ENCODE assay signal across 22 cellular contexts in the genomic region with DNA sequence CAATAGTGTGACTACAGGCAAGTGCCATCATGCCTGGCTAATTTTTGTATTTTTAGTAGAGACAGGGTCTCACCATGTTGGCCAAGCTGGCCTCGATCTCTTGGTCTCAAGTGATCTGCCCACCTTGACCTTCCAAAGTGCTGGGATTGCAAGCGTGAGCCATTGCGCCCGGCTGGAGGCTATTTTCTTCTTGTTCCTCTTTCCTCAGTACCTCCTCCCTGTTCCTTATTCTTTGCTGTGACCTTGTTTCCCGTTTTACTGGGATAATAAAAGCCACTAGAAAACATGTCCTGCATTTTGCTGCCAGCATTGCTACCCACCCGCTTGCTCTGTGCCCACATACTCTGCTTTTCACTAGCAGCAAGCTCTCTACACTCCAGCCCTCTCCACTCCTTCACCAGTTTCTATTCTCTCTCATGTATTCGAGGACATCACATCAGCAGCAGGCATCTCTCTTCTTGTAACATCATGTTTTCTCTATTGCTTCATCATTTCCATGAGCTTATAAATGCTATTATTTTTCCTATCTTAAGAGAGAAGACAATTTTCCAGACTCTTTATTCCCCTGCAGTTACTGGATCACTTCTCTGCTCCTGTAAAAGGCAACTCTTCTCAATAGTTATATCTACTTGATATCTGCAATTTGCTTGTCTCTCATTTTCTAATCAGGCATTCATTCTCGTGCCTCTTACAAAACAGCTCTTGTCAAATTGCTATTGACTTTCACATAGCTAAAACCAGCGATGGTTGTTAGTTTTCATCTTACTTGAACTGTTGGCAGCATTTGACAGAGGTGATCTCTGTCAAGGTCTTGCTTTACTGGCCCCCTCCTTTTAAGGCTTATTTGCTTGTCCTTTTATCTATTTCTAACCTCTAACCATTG. TPM values are rescaled to one million over a fixed set of nuclear protein-coding genes. Genes with fewer than 3 reads are reported as not detected.
DNase-seq lines count a peak whose midpoint lies in the region; ATAC-seq and TF ChIP-seq lines count a peak whose summit lies in the region.
"Had no signal": no experiment of that assay in that cellular context is flagged by ENCODE, and none has a peak within 500 bp of the region (broad histone marks: within the 10 kb centered on the region; RNA-seq: fewer than 3 reads in every experiment).

No MANE protein-coding gene starts in this region.

- H2BK12ac ChIP-seq in trophoblast cell (ENCODE audit: low read length): no peak overlapping the region

- no peak overlapping the region for H3K18ac ChIP-seq in trophoblast cell (ENCODE audit: low read length)

- DNase-seq in Right ventricle myocardium superior (peak; percentile 40), left ventricle myocardium superior (no peak), OCI-M1 (lab: John Stamatoyannopoulos, UW) (peak; percentile 18), inferior parietal cortex (ENCODE audit: extremely low spot score) (peak; percentile 27), trophoblast cell (no peak), activated T-cell treated with anti-CD3 and anti-CD28 coated beads for 4 hours (no peak), GM20000 (ENCODE audit: low spot score) (no peak)
- DNase-seq: IMR-90, Karpas-422, MG63, NCI-H1436, NCI-H1930, NCI-H526, PC-3, RPMI8226, SJCRH30, SW 1271, T-helper 2 cell had no signal

- H3K4me3 ChIP-seq in trophoblast cell (ENCODE audit: low read depth, low read length): no peak overlapping the region
- H3K4me3 ChIP-seq: A549, BLaER1, HAP-1, MG63, SJCRH30 had no signal

- ATAC-seq in Right ventricle myocardium superior (ENCODE audit: poor library complexity): no peak
- ATAC-seq in left ventricle myocardium superior: no peak
- ATAC-seq in GM18867 (IDR thresholded peaks at IDR 0.05; ENCODE audit: unreplicated experiment): no peak
- ATAC-seq: A549, PC-3 had no signal

- H3K27ac ChIP-seq in trophoblast cell (ENCODE audit: low read depth, low read length): no peak overlapping the region
- H3K27ac ChIP-seq: A549, BLaER1, SJCRH30 had no signal

- no peaks in the 10 kb centered on the region for H3K36me3 ChIP-seq in trophoblast cell (ENCODE audit: control insufficient read depth in 1 of 2, insufficient read depth in 2 of 2, low read length in 2 of 2)
- H3K36me3 ChIP-seq: BLaER1, HAP-1, MG63, SJCRH30 had no signal

- no peak overlapping the region for H2AFZ ChIP-seq in trophoblast cell (ENCODE audit: insufficient read depth, low read length, poor library complexity)

- H3K4me1 ChIP-seq in trophoblast cell (ENCODE audit: control insufficient read depth in 1 of 2, insufficient read depth in 2 of 2, low read length in 2 of 2): no peaks in the 10 kb centered on the region
- H3K4me1 ChIP-seq: A549, BLaER1, HAP-1 had no signal

- no peak overlapping the region for H3K9ac ChIP-seq in trophoblast cell (ENCODE audit: low read length)
- H3K9ac ChIP-seq: BLaER1 had no signal

- H2BK120ac ChIP-seq in trophoblast cell (ENCODE audit: insufficient read depth, low read length, poor library complexity): no peak overlapping the region

- H2AK5ac ChIP-seq in trophoblast cell (ENCODE audit: low read length): no peak overlapping the region

- no peaks in the 10 kb centered on the region for H3K79me2 ChIP-seq in trophoblast cell (ENCODE audit: control insufficient read depth, insufficient read depth, low read length, poor library complexity)

- H4K12ac ChIP-seq in trophoblast cell (ENCODE audit: low read depth, low read length): no peak overlapping the region

- WGBS in trophoblast cell (ENCODE audit: extremely low coverage, insufficient coverage, insufficient read length): no CpG with 5 or more reads among the region's 9 CpGs

- H3K4me2 ChIP-seq in trophoblast cell (ENCODE audit: low read length): no peak overlapping the region
- H3K4me2 ChIP-seq: A549, BLaER1 had no signal

- no peak overlapping the region for H4K91ac ChIP-seq in trophoblast cell (ENCODE audit: low read depth, low read length)

- TF ChIP-seq CTCF in GM20000 (IDR thresholded peaks at IDR 0.05; ENCODE audit: extremely low read depth, missing control alignments): no peak

- intact Hi-C loops in Right ventricle myocardium superior (cut with DNase I) (no loop called here), left ventricle myocardium superior (cut with micrococcal nuclease) (no loop called here)

- no peaks in the 10 kb centered on the region for H3K27me3 ChIP-seq in trophoblast cell (ENCODE audit: insufficient read depth, low read length)
- H3K27me3 ChIP-seq: BLaER1, MG63, SJCRH30 had no signal

- H3K4ac ChIP-seq in trophoblast cell (ENCODE audit: low read depth, low read length): no peak overlapping the region

- H3K23ac ChIP-seq in trophoblast cell (ENCODE audit: low read length): no peak overlapping the region

- no peak overlapping the region for H2BK5ac ChIP-seq in trophoblast cell (ENCODE audit: low read depth, low read length, poor library complexity)

- H3K79me1 ChIP-seq in trophoblast cell (ENCODE audit: low read length): no peaks in the 10 kb centered on the region

- no peak overlapping the region for H3K14ac ChIP-seq in trophoblast cell (ENCODE audit: low read length)

- H4K8ac ChIP-seq in trophoblast cell (ENCODE audit: low read depth, low read length): no peak overlapping the region

- no peaks in the 10 kb centered on the region for H3K9me3 ChIP-seq in trophoblast cell (ENCODE audit: insufficient read depth, low read depth, low read length)
- H3K9me3 ChIP-seq: A549, BLaER1, HAP-1, SJCRH30 had no signal

RNA-seq across cellular contexts. Expression of a gene that starts 34.5 kb away (rescaled TPM):
- 6.3 TPM for total RNA-seq in Right ventricle myocardium superior
- total RNA-seq in left ventricle myocardium superior: 6.7 TPM
- polyA plus RNA-seq in trophoblast cell (2013): 55.9 and 57.7 TPM in 2 replicates

Comparison
In these comparisons a context has a peak if more than half of its experiments do, and no peak if none do; other contexts are left out.
1. DNase-seq: peak in Right ventricle myocardium superior (single experiment), OCI-M1 (single experiment) and inferior parietal cortex (single experiment); none in left ventricle myocardium superior (single experiment), trophoblast cell (0 of 2), activated T-cell treated with anti-CD3 and anti-CD28 coated beads for 4 hours (single experiment) and GM20000 (single experiment).